In genomic region chr2:109201465-109202420, GRCh38 we compare ENCODE assay signal across 22 cellular contexts.
DNase-seq lines count a peak whose midpoint lies in the region; ATAC-seq and TF ChIP-seq lines count a peak whose summit lies in the region.
"Had no signal": no experiment of that assay in that cellular context is flagged by ENCODE, and none has a peak within 500 bp of the region (broad histone marks: within the 10 kb centered on the region; RNA-seq: fewer than 3 reads in every experiment).

No MANE protein-coding gene starts in this region.

- intact Hi-C loops in ascending aorta (cut with DNase I) = loop anchor here (1.0 to 5.0 kb wide), 2 partner anchors 36 to 72 kb away; partner anchors contain the start of gene SH3RF3
- intact Hi-C loops in mammary epithelial cell (cut with micrococcal nuclease) = loop anchor here (10.0 kb wide), 1 partner anchor 347 kb away; no protein-coding TSS in a partner anchor

- no TSS peak for BruUV-seq in mammary epithelial cell (replicated peaks; lab: Mats Ljungman, UMichigan)

- H3K4me1 ChIP-seq in ascending aorta (peaks cover 19 to 34% of the 10 kb centered on the region in 2 donors), right atrium auricular region (peaks cover 0 to 43% of the 10 kb centered on the region in 2 donors), thoracic aorta (ENCODE audit: control insufficient read depth in 1 of 2, low read depth in 2 of 2) (peaks cover 13 to 53% of the 10 kb centered on the region in 2 donors), mammary epithelial cell (ENCODE audit: insufficient read depth, low read length) (no peaks in the 10 kb centered on the region)

- dilution Hi-C loops in mammary epithelial cell (cut with HindIII; ENCODE audit: low sequenced_read_pairs) = no loop called here

- TF ChIP-seq CTCF in ascending aorta (IDR thresholded peaks at IDR 0.05) (peak; percentile 30 to 51 (median 41)), right atrium auricular region (IDR thresholded peaks at IDR 0.05) (peak in 1 of 2 donors; percentile 28), thoracic aorta (IDR thresholded peaks at IDR 0.05) (peak; percentile 13), GM13976 (IDR thresholded peaks at IDR 0.05; ENCODE audit: borderline replicate concordance, control extremely low read depth, extremely low read depth, insufficient read depth, missing control alignments) (no peak), mammary epithelial cell (conservative IDR thresholded peaks at IDR 0.05 in 1 of 2, IDR thresholded peaks at IDR 0.05 in 1 of 2; ENCODE audit: extremely low read depth in 1 of 2, insufficient read depth in 1 of 2, low read depth in 1 of 2, low read length in 2 of 2) (no peak)

- H2AFZ ChIP-seq in mammary epithelial cell (ENCODE audit: low read depth, low read length) = no peak overlapping the region

- H3K27me3 ChIP-seq in ascending aorta (no peaks in the 10 kb centered on the region), right atrium auricular region (no peaks in the 10 kb centered on the region), thoracic aorta (replicated peaks; ENCODE audit: insufficient read depth) (no peaks in the 10 kb centered on the region), mammary epithelial cell (ENCODE audit: insufficient read depth, low read length) (no peaks in the 10 kb centered on the region)

- H3K9me3 ChIP-seq in ascending aorta = no peaks in the 10 kb centered on the region
- H3K9me3 ChIP-seq in right atrium auricular region = no peaks in the 10 kb centered on the region
- H3K9me3 ChIP-seq in thoracic aorta = no peaks in the 10 kb centered on the region
- no peaks in the 10 kb centered on the region for H3K9me3 ChIP-seq in mammary epithelial cell (replicated peaks; ENCODE audit: insufficient read depth, low read length)

- no peaks in the 10 kb centered on the region for H4K20me1 ChIP-seq in mammary epithelial cell (ENCODE audit: insufficient read depth, low read length)

- H3K27ac ChIP-seq in ascending aorta (peak overlapping the region; percentile 75 to 81), right atrium auricular region (peak overlapping the region; percentile 58 to 60), thoracic aorta (peak overlapping the region; percentile 72 to 75), mammary epithelial cell (ENCODE audit: insufficient read depth, low read depth, low read length) (no peak overlapping the region)
- H3K27ac ChIP-seq: 22Rv1 had no signal

- in situ Hi-C loops in GM13976 (cut with MboI; ENCODE audit: low sequenced_read_pairs, unreplicated experiment) = no loop called here
- in situ Hi-C loops in mammary epithelial cell (cut with MboI; ENCODE audit: low sequenced_read_pairs in 2 of 2) = no loop called here

- H3K4me3 ChIP-seq in ascending aorta = peak overlapping the region in 1 of 2 donors; percentile 42
- no peak overlapping the region for H3K4me3 ChIP-seq in right atrium auricular region
- H3K4me3 ChIP-seq in thoracic aorta = peak overlapping the region; percentile 47
- H3K4me3 ChIP-seq in mammary epithelial cell (replicated peaks in 1 of 3; ENCODE audit: insufficient read depth in 1 of 3, low read depth in 2 of 3, low read length in 3 of 3) = no peak overlapping the region

- WGBS in mammary epithelial cell (ENCODE audit: low coverage, missing lambda C conversion rate) = 81% methylated on average over 13 of the region's 23 CpGs

- no peak overlapping the region for H3K4me2 ChIP-seq in mammary epithelial cell (ENCODE audit: insufficient read depth, low read depth, low read length)

- CTCF ChIA-PET in mammary epithelial cell (lab: Charles Lee; ENCODE audit: low non-redundant PET) = no interaction called here

- no peak for ATAC-seq in thoracic aorta (ENCODE audit: insufficient number of reproducible peaks, low FRiP score, low read depth)
- ATAC-seq in HG03175 (IDR thresholded peaks at IDR 0.05; ENCODE audit: unreplicated experiment) = no peak
- ATAC-seq: activated CD8-positive, alpha-beta memory T cell treated with anti-CD3 and anti-CD28 coated beads, Interleukin-2, amount 10 ng/mL, durations not matched to agents 7 days and 5 days; naive thymus-derived CD4-positive, alpha-beta T cell had no signal

- H3K9ac ChIP-seq in mammary epithelial cell (ENCODE audit: insufficient read depth, low read length) = no peak overlapping the region

- H3K36me3 ChIP-seq in ascending aorta (no peaks in the 10 kb centered on the region), right atrium auricular region (no peaks in the 10 kb centered on the region), thoracic aorta (no peaks in the 10 kb centered on the region), mammary epithelial cell (ENCODE audit: insufficient read depth, low read length) (no peaks in the 10 kb centered on the region)

- H3K79me2 ChIP-seq in mammary epithelial cell (ENCODE audit: insufficient read depth, low read length) = no peaks in the 10 kb centered on the region

- peak; percentile 51 for DNase-seq in DMS 273 (lab: John Stamatoyannopoulos, UW; ENCODE audit: unreplicated experiment)
- no peak for DNase-seq in DMS 273 treated with DMSO at 0.1 percent for 48 hours (lab: John Stamatoyannopoulos, UW)
- DNase-seq in ascending aorta (ENCODE audit: low spot score in 2 of 2) = peak in 1 of 2 donors; percentile 81
- peak; percentile 52 for DNase-seq in right atrium auricular region (ENCODE audit: low spot score)
- no peak for DNase-seq in thoracic aorta (ENCODE audit: low spot score)
- DNase-seq in GM13976 (ENCODE audit: low spot score) = no peak
- DNase-seq in mammary epithelial cell = no peak
- DNase-seq: activated naive CD4-positive, alpha-beta T cell; anterior cingulate cortex; CD4-positive, CD25-positive, alpha-beta regulatory T cell; DND-41; KG1; naive thymus-derived CD4-positive, alpha-beta T cell; NCI-H1105; NCI-H226; SHP77 treated with DMSO at 0.1 percent for 48 hours; stimulated activated CD4-positive, alpha-beta T cell treated with anti-CD3 and anti-CD28 coated beads, Interleukin-12 subunit alpha, Interleukin-12 subunit beta, amount 100 ng/mL, for 4 hours; stimulated activated naive CD4-positive, alpha-beta T cell; trophoblast cell had no signal

Comparison
In these comparisons a context has a peak if more than half of its experiments do, and no peak if none do; other contexts are left out.
1. DNase-seq: peak in DMS 273 (single experiment) and right atrium auricular region (single experiment); none in DMS 273 treated with DMSO at 0.1 percent for 48 hours (single experiment), thoracic aorta (single experiment), GM13976 (single experiment) and mammary epithelial cell (single experiment).
2. CTCF ChIP-seq: peak in ascending aorta (3 of 3) and thoracic aorta (single experiment); none in GM13976 (single experiment) and mammary epithelial cell (0 of 2).